17 cellular contexts compared by ENCODE assay signal in genomic region chr12:118044577-118044976, GRCh38. TPM values are rescaled to one million over a fixed set of nuclear protein-coding genes. Genes with fewer than 3 reads are reported as not detected.
DNase-seq lines count a peak whose midpoint lies in the region; ATAC-seq and TF ChIP-seq lines count a peak whose summit lies in the region.
"Had no signal": no experiment of that assay in that cellular context is flagged by ENCODE, and none has a peak within 500 bp of the region (broad histone marks: within the 10 kb centered on the region; RNA-seq: fewer than 3 reads in every experiment).

No MANE protein-coding gene starts in this region.

- H3K79me2 ChIP-seq in GM23338 (replicated peaks; ENCODE audit: insufficient read depth): peaks cover 31% of the 10 kb centered on the region; the same call in 1 of the 2 replicates

- no peak for DNase-seq in activated T-cell treated with anti-CD3 and anti-CD28 coated beads, Interleukin-2, amount 50 U/mL, for 24 hours
- no peak for DNase-seq in activated T-cell treated with anti-CD3 and anti-CD28 coated beads, Interleukin-2, amount 50 U/mL, for 1 hour
- DNase-seq in GM23338 (ENCODE audit: low spot score): no peak
- DNase-seq in right lobe of liver: no peak
- DNase-seq in NCI-H2081 (lab: John Stamatoyannopoulos, UW): no peak
- no peak for DNase-seq in hippocampal formation (lab: John Stamatoyannopoulos, UW)
- DNase-seq: COR-L47; GF-D8; GOT3; NCI-H1417 treated with DMSO at 0.1 percent for 48 hours; NCI-H1930; NCI-H2171 treated with DMSO at 0.1 percent for 48 hours; NCI-H446 treated with DMSO at 0.1 percent for 48 hours; NK-92 treated with Interleukin-12 subunit alpha and Interleukin-12 subunit beta, amount 100 ng/mL, for 24 hours had no signal

- H3F3A ChIP-seq in GM23338 (replicated peaks; ENCODE audit: low read depth): no peaks in the 10 kb centered on the region

- H3K36me3 ChIP-seq in GM23338 (ENCODE audit: insufficient read depth) (peaks cover 15% of the 10 kb centered on the region), right lobe of liver (peaks cover 4 to 18% (median 12%) of the 10 kb centered on the region in 4 donors)

- H3K9me3 Mint-ChIP-seq in activated T-cell treated with anti-CD3 and anti-CD28 coated beads, Interleukin-2, amount 50 U/mL, for 24 hours: no peaks in the 10 kb centered on the region
- H3K9me3 Mint-ChIP-seq in GM23338: no peaks in the 10 kb centered on the region
- H3K9me3 Mint-ChIP-seq in activated T-helper 17 cell treated with anti-CD3 and anti-CD28 coated beads, Interleukin-2, amount 50 U/mL, for 72 hours: no peaks in the 10 kb centered on the region

- peak overlapping the region; percentile 28 for H3K4me3 Mint-ChIP-seq in activated T-cell treated with anti-CD3 and anti-CD28 coated beads, Interleukin-2, amount 50 U/mL, for 24 hours
- no peak overlapping the region for H3K4me3 Mint-ChIP-seq in GM23338
- peak overlapping the region; percentile 64 for H3K4me3 Mint-ChIP-seq in activated T-helper 17 cell treated with anti-CD3 and anti-CD28 coated beads, Interleukin-2, amount 50 U/mL, for 72 hours

- H3K4me1 Mint-ChIP-seq in activated T-cell treated with anti-CD3 and anti-CD28 coated beads, Interleukin-2, amount 50 U/mL, for 24 hours (ENCODE audit: low read depth): peaks cover 66% of the 10 kb centered on the region
- no peaks in the 10 kb centered on the region for H3K4me1 Mint-ChIP-seq in GM23338
- peaks cover 21% of the 10 kb centered on the region for H3K4me1 Mint-ChIP-seq in activated T-helper 17 cell treated with anti-CD3 and anti-CD28 coated beads, Interleukin-2, amount 50 U/mL, for 72 hours

- no peaks in the 10 kb centered on the region for H3K9me3 ChIP-seq in right lobe of liver

- no peak overlapping the region for H3K4me2 ChIP-seq in GM23338

- no peak overlapping the region for H3K4me3 ChIP-seq in GM23338
- no peak overlapping the region for H3K4me3 ChIP-seq in right lobe of liver

- WGBS in right lobe of liver (ENCODE audit: insufficient coverage, low coverage, low lambda C conversion rate, missing lambda C conversion rate): 60% methylated on average over 8 of the region's 8 CpGs

- TF ChIP-seq CTCF in GM23338 (conservative IDR thresholded peaks at IDR 0.05; ENCODE audit: low read depth in 2 of 2) (no peak), right lobe of liver (IDR thresholded peaks at IDR 0.05) (no peak)

- no peak for TF ChIP-seq POLR2A in right lobe of liver (IDR thresholded peaks at IDR 0.05)

- ATAC-seq in GM23338 (no peak), right lobe of liver (peak; percentile 57 to 74 (median 62))
- ATAC-seq in activated T-helper 17 cell treated with anti-CD3 and anti-CD28 coated beads, Interleukin-2, amount 50 U/mL, for 72 hours (replicated peaks): peak; percentile 11

- no peaks in the 10 kb centered on the region for H3K27me3 Mint-ChIP-seq in activated T-cell treated with anti-CD3 and anti-CD28 coated beads, Interleukin-2, amount 50 U/mL, for 24 hours
- peaks cover 7% of the 10 kb centered on the region for H3K27me3 Mint-ChIP-seq in GM23338 (ENCODE audit: insufficient read depth, low read depth, poor library complexity)
- no peaks in the 10 kb centered on the region for H3K27me3 Mint-ChIP-seq in activated T-helper 17 cell treated with anti-CD3 and anti-CD28 coated beads, Interleukin-2, amount 50 U/mL, for 72 hours

- H2AFZ ChIP-seq in GM23338: no peak overlapping the region

- H3K4me1 ChIP-seq in GM23338 (ENCODE audit: insufficient read depth) (no peaks in the 10 kb centered on the region), right lobe of liver (no peaks in the 10 kb centered on the region)

- intact Hi-C loops in right lobe of liver (cut with DNase I): no loop called here

- H3K27ac ChIP-seq in GM23338 (ENCODE audit: low read depth): 0 out of 2 replicates have a peak overlapping the region, but pooled peaks have one; percentile 50
- no peak overlapping the region for H3K27ac ChIP-seq in right lobe of liver
- H3K27ac ChIP-seq: C4-2B, HL-60 had no signal

- H4K20me1 ChIP-seq in GM23338 (replicated peaks; ENCODE audit: insufficient read depth): 0 out of 2 replicates have a peak, but pooled peaks cover 5% of the 10 kb centered on the region

- no peaks in the 10 kb centered on the region for H3K9me2 ChIP-seq in GM23338 (ENCODE audit: insufficient read depth)

- H3K36me3 Mint-ChIP-seq in activated T-cell treated with anti-CD3 and anti-CD28 coated beads, Interleukin-2, amount 50 U/mL, for 24 hours (ENCODE audit: low read depth): peaks cover 88% of the 10 kb centered on the region
- peaks cover 75% of the 10 kb centered on the region for H3K36me3 Mint-ChIP-seq in GM23338 (ENCODE audit: low read depth)
- peaks cover 95% of the 10 kb centered on the region for H3K36me3 Mint-ChIP-seq in activated T-helper 17 cell treated with anti-CD3 and anti-CD28 coated beads, Interleukin-2, amount 50 U/mL, for 72 hours (ENCODE audit: low read depth)

- no peaks in the 10 kb centered on the region for H3K27me3 ChIP-seq in GM23338 (ENCODE audit: insufficient read depth)
- H3K27me3 ChIP-seq in right lobe of liver: no peaks in the 10 kb centered on the region

- peak overlapping the region; percentile 97 for H3K27ac Mint-ChIP-seq in activated T-cell treated with anti-CD3 and anti-CD28 coated beads, Interleukin-2, amount 50 U/mL, for 24 hours
- H3K27ac Mint-ChIP-seq in GM23338: no peak overlapping the region
- peak overlapping the region; percentile 89 for H3K27ac Mint-ChIP-seq in activated T-helper 17 cell treated with anti-CD3 and anti-CD28 coated beads, Interleukin-2, amount 50 U/mL, for 72 hours

TF ChIP-seq in GM23338, 12 proteins besides CTCF, POLR2A, EP300 and RAD21:
- TF ChIP-seq ZNF114 (CRISPR knock-in tag; IDR thresholded peaks at IDR 0.05): no peak
- TF ChIP-seq EZH2phosphoT487 (IDR thresholded peaks at IDR 0.05; ENCODE audit: unreplicated experiment): no peak
- TF ChIP-seq EZH2 (IDR thresholded peaks at IDR 0.05; ENCODE audit: low read depth, unreplicated experiment): no peak
- no peak for TF ChIP-seq CREB1 (CRISPR knock-in tag; IDR thresholded peaks at IDR 0.05; ENCODE audit: low read depth)
- no peak for TF ChIP-seq NANOG (IDR thresholded peaks at IDR 0.05; ENCODE audit: borderline replicate concordance)
- TF ChIP-seq, protein P1, sequence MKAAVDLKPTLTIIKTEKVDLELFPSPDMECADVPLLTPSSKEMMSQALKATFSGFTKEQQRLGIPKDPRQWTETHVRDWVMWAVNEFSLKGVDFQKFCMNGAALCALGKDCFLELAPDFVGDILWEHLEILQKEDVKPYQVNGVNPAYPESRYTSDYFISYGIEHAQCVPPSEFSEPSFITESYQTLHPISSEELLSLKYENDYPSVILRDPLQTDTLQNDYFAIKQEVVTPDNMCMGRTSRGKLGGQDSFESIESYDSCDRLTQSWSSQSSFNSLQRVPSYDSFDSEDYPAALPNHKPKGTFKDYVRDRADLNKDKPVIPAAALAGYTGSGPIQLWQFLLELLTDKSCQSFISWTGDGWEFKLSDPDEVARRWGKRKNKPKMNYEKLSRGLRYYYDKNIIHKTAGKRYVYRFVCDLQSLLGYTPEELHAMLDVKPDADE (IDR thresholded peaks at IDR 0.05): no peak
- no peak for TF ChIP-seq STAT1 (IDR thresholded peaks at IDR 0.05; ENCODE audit: unreplicated experiment)
- TF ChIP-seq, protein P2, sequence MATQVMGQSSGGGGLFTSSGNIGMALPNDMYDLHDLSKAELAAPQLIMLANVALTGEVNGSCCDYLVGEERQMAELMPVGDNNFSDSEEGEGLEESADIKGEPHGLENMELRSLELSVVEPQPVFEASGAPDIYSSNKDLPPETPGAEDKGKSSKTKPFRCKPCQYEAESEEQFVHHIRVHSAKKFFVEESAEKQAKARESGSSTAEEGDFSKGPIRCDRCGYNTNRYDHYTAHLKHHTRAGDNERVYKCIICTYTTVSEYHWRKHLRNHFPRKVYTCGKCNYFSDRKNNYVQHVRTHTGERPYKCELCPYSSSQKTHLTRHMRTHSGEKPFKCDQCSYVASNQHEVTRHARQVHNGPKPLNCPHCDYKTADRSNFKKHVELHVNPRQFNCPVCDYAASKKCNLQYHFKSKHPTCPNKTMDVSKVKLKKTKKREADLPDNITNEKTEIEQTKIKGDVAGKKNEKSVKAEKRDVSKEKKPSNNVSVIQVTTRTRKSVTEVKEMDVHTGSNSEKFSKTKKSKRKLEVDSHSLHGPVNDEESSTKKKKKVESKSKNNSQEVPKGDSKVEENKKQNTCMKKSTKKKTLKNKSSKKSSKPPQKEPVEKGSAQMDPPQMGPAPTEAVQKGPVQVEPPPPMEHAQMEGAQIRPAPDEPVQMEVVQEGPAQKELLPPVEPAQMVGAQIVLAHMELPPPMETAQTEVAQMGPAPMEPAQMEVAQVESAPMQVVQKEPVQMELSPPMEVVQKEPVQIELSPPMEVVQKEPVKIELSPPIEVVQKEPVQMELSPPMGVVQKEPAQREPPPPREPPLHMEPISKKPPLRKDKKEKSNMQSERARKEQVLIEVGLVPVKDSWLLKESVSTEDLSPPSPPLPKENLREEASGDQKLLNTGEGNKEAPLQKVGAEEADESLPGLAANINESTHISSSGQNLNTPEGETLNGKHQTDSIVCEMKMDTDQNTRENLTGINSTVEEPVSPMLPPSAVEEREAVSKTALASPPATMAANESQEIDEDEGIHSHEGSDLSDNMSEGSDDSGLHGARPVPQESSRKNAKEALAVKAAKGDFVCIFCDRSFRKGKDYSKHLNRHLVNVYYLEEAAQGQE (IDR thresholded peaks at IDR 0.05; ENCODE audit: unreplicated experiment): no peak
- TF ChIP-seq ZNF331 (CRISPR knock-in tag; IDR thresholded peaks at IDR 0.05; ENCODE audit: low read depth): no peak
- no peak for TF ChIP-seq JUNB (IDR thresholded peaks at IDR 0.05; ENCODE audit: unreplicated experiment)
TF ChIP-seq in GM23338: peak in this region for 0.

RNA-seq across cellular contexts. Expression of gene WSB2, which starts 16.4 kb away (rescaled TPM):
- total RNA-seq in GM23338 (2014; rRNA removed; shearing (Covaris generic)): 53.2 and 60.8 TPM in 2 replicates
- 36.6 and 38.8 TPM in 2 replicates for polyA plus RNA-seq in GM23338 (2016; fragmentation: Nextera tagmentation; extraction: Ambion mirVana)
- total RNA-seq in activated T-helper 17 cell treated with anti-CD3 and anti-CD28 coated beads, Interleukin-2, amount 50 U/mL, for 72 hours: 10 to 100 TPM; 59.5 to 76.7 TPM
- 10 to 100 TPM; 27.5 to 73.9 (median 49.0) TPM for total RNA-seq in right lobe of liver

RNA-seq across cellular contexts. Expression of gene RFC5, which starts 28.1 kb away (rescaled TPM):
- 53.2 and 56.4 TPM in 2 replicates for total RNA-seq in GM23338 (2014; rRNA removed; shearing (Covaris generic))
- polyA plus RNA-seq in GM23338 (2016; fragmentation: Nextera tagmentation; extraction: Ambion mirVana): 35.0 and 35.1 TPM in 2 replicates
- total RNA-seq in activated T-helper 17 cell treated with anti-CD3 and anti-CD28 coated beads, Interleukin-2, amount 50 U/mL, for 72 hours: 10 to 100 TPM; 53.7 to 64.4 TPM
- 1 to 10 TPM; 4.6 to 9.9 (median 8.5) TPM for total RNA-seq in right lobe of liver

RNA-seq across cellular contexts. Expression of gene VSIG10, which starts 59.2 kb away (rescaled TPM):
- total RNA-seq in GM23338 (2014; rRNA removed; shearing (Covaris generic)): 87.5 and 98.5 TPM in 2 replicates
- polyA plus RNA-seq in GM23338 (2016; fragmentation: Nextera tagmentation; extraction: Ambion mirVana): 48.1 and 52.1 TPM in 2 replicates
- 1 to 10 TPM; 5.9 to 9.6 TPM for total RNA-seq in activated T-helper 17 cell treated with anti-CD3 and anti-CD28 coated beads, Interleukin-2, amount 50 U/mL, for 72 hours
- total RNA-seq in right lobe of liver: 10 to 100 TPM; 13.1 to 31.3 (median 20.1) TPM
